ENCODE assay signal across 1 cellular context in the genomic region with DNA sequence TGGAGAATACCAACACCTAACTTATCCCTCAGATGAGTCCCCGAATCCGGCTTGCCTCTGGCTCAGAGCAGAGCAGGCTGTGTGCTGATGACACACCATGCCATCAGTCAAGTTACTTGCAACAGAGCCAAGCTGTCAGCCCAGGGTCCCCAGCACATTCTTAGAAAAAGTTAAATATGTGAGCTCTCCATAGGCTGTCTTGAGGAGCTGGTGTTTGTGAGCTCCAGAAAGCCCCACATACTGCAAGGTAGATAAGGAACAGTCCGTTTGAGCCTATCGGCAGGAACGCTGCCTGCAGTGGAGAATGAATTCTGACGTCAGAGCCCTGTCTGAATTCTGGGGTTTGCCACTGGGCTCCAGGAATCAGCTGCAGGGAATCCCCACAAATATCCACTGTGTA.
TF ChIP-seq lines count a peak whose summit lies in the region.

No MANE protein-coding gene starts in this region.

TF ChIP-seq in K562, 482 proteins besides CTCF, POLR2A, EP300 and RAD21 (continued from another document and continues in another):
- TF ChIP-seq, protein P1, sequence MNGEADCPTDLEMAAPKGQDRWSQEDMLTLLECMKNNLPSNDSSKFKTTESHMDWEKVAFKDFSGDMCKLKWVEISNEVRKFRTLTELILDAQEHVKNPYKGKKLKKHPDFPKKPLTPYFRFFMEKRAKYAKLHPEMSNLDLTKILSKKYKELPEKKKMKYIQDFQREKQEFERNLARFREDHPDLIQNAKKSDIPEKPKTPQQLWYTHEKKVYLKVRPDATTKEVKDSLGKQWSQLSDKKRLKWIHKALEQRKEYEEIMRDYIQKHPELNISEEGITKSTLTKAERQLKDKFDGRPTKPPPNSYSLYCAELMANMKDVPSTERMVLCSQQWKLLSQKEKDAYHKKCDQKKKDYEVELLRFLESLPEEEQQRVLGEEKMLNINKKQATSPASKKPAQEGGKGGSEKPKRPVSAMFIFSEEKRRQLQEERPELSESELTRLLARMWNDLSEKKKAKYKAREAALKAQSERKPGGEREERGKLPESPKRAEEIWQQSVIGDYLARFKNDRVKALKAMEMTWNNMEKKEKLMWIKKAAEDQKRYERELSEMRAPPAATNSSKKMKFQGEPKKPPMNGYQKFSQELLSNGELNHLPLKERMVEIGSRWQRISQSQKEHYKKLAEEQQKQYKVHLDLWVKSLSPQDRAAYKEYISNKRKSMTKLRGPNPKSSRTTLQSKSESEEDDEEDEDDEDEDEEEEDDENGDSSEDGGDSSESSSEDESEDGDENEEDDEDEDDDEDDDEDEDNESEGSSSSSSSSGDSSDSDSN (IDR thresholded peaks at IDR 0.05; ENCODE audit: borderline replicate concordance in 1 of 2, low read depth in 2 of 2, low read length in 2 of 2), result no peak
- TF ChIP-seq ZNF175 (CRISPR knock-in tag; IDR thresholded peaks at IDR 0.05; ENCODE audit: low read depth), result no peak
- TF ChIP-seq SOX6 (IDR thresholded peaks at IDR 0.05), result peak; percentile 50
- TF ChIP-seq MEIS2 (IDR thresholded peaks at IDR 0.05; ENCODE audit: partially characterized antibody), result peak; percentile 97
- TF ChIP-seq, protein P2, sequence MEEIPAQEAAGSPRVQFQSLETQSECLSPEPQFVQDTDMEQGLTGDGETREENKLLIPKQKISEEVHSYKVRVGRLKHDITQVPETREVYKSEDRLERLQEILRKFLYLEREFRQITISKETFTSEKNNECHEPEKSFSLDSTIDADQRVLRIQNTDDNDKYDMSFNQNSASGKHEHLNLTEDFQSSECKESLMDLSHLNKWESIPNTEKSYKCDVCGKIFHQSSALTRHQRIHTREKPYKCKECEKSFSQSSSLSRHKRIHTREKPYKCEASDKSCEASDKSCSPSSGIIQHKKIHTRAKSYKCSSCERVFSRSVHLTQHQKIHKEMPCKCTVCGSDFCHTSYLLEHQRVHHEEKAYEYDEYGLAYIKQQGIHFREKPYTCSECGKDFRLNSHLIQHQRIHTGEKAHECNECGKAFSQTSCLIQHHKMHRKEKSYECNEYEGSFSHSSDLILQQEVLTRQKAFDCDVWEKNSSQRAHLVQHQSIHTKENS (CRISPR knock-in tag; IDR thresholded peaks at IDR 0.05), result no peak
- TF ChIP-seq, protein P3, sequence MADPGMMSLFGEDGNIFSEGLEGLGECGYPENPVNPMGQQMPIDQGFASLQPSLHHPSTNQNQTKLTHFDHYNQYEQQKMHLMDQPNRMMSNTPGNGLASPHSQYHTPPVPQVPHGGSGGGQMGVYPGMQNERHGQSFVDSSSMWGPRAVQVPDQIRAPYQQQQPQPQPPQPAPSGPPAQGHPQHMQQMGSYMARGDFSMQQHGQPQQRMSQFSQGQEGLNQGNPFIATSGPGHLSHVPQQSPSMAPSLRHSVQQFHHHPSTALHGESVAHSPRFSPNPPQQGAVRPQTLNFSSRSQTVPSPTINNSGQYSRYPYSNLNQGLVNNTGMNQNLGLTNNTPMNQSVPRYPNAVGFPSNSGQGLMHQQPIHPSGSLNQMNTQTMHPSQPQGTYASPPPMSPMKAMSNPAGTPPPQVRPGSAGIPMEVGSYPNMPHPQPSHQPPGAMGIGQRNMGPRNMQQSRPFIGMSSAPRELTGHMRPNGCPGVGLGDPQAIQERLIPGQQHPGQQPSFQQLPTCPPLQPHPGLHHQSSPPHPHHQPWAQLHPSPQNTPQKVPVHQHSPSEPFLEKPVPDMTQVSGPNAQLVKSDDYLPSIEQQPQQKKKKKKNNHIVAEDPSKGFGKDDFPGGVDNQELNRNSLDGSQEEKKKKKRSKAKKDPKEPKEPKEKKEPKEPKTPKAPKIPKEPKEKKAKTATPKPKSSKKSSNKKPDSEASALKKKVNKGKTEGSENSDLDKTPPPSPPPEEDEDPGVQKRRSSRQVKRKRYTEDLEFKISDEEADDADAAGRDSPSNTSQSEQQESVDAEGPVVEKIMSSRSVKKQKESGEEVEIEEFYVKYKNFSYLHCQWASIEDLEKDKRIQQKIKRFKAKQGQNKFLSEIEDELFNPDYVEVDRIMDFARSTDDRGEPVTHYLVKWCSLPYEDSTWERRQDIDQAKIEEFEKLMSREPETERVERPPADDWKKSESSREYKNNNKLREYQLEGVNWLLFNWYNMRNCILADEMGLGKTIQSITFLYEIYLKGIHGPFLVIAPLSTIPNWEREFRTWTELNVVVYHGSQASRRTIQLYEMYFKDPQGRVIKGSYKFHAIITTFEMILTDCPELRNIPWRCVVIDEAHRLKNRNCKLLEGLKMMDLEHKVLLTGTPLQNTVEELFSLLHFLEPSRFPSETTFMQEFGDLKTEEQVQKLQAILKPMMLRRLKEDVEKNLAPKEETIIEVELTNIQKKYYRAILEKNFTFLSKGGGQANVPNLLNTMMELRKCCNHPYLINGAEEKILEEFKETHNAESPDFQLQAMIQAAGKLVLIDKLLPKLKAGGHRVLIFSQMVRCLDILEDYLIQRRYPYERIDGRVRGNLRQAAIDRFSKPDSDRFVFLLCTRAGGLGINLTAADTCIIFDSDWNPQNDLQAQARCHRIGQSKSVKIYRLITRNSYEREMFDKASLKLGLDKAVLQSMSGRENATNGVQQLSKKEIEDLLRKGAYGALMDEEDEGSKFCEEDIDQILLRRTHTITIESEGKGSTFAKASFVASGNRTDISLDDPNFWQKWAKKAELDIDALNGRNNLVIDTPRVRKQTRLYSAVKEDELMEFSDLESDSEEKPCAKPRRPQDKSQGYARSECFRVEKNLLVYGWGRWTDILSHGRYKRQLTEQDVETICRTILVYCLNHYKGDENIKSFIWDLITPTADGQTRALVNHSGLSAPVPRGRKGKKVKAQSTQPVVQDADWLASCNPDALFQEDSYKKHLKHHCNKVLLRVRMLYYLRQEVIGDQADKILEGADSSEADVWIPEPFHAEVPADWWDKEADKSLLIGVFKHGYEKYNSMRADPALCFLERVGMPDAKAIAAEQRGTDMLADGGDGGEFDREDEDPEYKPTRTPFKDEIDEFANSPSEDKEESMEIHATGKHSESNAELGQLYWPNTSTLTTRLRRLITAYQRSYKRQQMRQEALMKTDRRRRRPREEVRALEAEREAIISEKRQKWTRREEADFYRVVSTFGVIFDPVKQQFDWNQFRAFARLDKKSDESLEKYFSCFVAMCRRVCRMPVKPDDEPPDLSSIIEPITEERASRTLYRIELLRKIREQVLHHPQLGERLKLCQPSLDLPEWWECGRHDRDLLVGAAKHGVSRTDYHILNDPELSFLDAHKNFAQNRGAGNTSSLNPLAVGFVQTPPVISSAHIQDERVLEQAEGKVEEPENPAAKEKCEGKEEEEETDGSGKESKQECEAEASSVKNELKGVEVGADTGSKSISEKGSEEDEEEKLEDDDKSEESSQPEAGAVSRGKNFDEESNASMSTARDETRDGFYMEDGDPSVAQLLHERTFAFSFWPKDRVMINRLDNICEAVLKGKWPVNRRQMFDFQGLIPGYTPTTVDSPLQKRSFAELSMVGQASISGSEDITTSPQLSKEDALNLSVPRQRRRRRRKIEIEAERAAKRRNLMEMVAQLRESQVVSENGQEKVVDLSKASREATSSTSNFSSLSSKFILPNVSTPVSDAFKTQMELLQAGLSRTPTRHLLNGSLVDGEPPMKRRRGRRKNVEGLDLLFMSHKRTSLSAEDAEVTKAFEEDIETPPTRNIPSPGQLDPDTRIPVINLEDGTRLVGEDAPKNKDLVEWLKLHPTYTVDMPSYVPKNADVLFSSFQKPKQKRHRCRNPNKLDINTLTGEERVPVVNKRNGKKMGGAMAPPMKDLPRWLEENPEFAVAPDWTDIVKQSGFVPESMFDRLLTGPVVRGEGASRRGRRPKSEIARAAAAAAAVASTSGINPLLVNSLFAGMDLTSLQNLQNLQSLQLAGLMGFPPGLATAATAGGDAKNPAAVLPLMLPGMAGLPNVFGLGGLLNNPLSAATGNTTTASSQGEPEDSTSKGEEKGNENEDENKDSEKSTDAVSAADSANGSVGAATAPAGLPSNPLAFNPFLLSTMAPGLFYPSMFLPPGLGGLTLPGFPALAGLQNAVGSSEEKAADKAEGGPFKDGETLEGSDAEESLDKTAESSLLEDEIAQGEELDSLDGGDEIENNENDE (IDR thresholded peaks at IDR 0.05; ENCODE audit: low read depth, low read length), result no peak
- TF ChIP-seq FUS (optimal IDR thresholded peaks at IDR 0.05; ENCODE audit: low read depth, low read length), result no peak
- no peak for TF ChIP-seq POLR2AphosphoS2 (IDR thresholded peaks at IDR 0.05; ENCODE audit: low read length)
- peak; percentile 33 for TF ChIP-seq TAF1 (IDR thresholded peaks at IDR 0.05; ENCODE audit: control insufficient read depth, extremely low read depth, insufficient read depth, low read length, severe bottlenecking)
- no peak for TF ChIP-seq RBM14 (IDR thresholded peaks at IDR 0.05; ENCODE audit: borderline replicate concordance, insufficient read depth, low read depth, low read length)
- TF ChIP-seq RUNX1 (IDR thresholded peaks at IDR 0.05; ENCODE audit: low read depth), result no peak
- no peak for TF ChIP-seq E2F3 (CRISPR knock-in tag; IDR thresholded peaks at IDR 0.05)
- peak; percentile 32; the same call in 1 of the 2 replicates for TF ChIP-seq TAL1 (IDR thresholded peaks at IDR 0.05)
- no peak for TF ChIP-seq RFX7 (CRISPR knock-in tag; IDR thresholded peaks at IDR 0.05)
- TF ChIP-seq STAG1 (CRISPR knock-in tag; IDR thresholded peaks at IDR 0.05; ENCODE audit: borderline replicate concordance), result no peak
- no peak for TF ChIP-seq ZNF263 (CRISPR knock-in tag; IDR thresholded peaks at IDR 0.05; ENCODE audit: borderline replicate concordance)
- TF ChIP-seq, protein P4, sequence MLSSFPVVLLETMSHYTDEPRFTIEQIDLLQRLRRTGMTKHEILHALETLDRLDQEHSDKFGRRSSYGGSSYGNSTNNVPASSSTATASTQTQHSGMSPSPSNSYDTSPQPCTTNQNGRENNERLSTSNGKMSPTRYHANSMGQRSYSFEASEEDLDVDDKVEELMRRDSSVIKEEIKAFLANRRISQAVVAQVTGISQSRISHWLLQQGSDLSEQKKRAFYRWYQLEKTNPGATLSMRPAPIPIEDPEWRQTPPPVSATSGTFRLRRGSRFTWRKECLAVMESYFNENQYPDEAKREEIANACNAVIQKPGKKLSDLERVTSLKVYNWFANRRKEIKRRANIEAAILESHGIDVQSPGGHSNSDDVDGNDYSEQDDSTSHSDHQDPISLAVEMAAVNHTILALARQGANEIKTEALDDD (IDR thresholded peaks at IDR 0.05), result no peak
- TF ChIP-seq, protein P5, sequence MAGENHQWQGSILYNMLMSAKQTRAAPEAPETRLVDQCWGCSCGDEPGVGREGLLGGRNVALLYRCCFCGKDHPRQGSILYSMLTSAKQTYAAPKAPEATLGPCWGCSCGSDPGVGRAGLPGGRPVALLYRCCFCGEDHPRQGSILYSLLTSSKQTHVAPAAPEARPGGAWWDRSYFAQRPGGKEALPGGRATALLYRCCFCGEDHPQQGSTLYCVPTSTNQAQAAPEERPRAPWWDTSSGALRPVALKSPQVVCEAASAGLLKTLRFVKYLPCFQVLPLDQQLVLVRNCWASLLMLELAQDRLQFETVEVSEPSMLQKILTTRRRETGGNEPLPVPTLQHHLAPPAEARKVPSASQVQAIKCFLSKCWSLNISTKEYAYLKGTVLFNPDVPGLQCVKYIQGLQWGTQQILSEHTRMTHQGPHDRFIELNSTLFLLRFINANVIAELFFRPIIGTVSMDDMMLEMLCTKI (IDR thresholded peaks at IDR 0.05; ENCODE audit: partially characterized antibody), result no peak
- no peak for TF ChIP-seq FOXA1 (IDR thresholded peaks at IDR 0.05; ENCODE audit: borderline replicate concordance)
- no peak for TF ChIP-seq NELFE (IDR thresholded peaks at IDR 0.05; ENCODE audit: insufficient read depth, insufficient read length)
- TF ChIP-seq SRSF1 (IDR thresholded peaks at IDR 0.05; ENCODE audit: low read depth, low read length), result no peak
- TF ChIP-seq, protein P6, sequence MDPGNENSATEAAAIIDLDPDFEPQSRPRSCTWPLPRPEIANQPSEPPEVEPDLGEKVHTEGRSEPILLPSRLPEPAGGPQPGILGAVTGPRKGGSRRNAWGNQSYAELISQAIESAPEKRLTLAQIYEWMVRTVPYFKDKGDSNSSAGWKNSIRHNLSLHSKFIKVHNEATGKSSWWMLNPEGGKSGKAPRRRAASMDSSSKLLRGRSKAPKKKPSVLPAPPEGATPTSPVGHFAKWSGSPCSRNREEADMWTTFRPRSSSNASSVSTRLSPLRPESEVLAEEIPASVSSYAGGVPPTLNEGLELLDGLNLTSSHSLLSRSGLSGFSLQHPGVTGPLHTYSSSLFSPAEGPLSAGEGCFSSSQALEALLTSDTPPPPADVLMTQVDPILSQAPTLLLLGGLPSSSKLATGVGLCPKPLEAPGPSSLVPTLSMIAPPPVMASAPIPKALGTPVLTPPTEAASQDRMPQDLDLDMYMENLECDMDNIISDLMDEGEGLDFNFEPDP (CRISPR knock-in tag; IDR thresholded peaks at IDR 0.05), result no peak
- no peak for TF ChIP-seq PRMT5 (CRISPR knock-in tag; IDR thresholded peaks at IDR 0.05)
- TF ChIP-seq, protein P7, sequence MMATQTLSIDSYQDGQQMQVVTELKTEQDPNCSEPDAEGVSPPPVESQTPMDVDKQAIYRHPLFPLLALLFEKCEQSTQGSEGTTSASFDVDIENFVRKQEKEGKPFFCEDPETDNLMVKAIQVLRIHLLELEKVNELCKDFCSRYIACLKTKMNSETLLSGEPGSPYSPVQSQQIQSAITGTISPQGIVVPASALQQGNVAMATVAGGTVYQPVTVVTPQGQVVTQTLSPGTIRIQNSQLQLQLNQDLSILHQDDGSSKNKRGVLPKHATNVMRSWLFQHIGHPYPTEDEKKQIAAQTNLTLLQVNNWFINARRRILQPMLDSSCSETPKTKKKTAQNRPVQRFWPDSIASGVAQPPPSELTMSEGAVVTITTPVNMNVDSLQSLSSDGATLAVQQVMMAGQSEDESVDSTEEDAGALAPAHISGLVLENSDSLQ (IDR thresholded peaks at IDR 0.05), result peak; percentile 90
- no peak for TF ChIP-seq RBM25 (IDR thresholded peaks at IDR 0.05; ENCODE audit: low read depth, low read length, severe bottlenecking)
- TF ChIP-seq BMI1 (IDR thresholded peaks at IDR 0.05; ENCODE audit: low read length), result no peak
- TF ChIP-seq EWSR1 (IDR thresholded peaks at IDR 0.05; ENCODE audit: borderline replicate concordance, low read depth, partially characterized antibody), result no peak
- TF ChIP-seq ZNF780A (CRISPR knock-in tag; IDR thresholded peaks at IDR 0.05), result no peak
- TF ChIP-seq ATF7 (IDR thresholded peaks at IDR 0.05), result peak; percentile 85
- no peak for TF ChIP-seq SAP30 (IDR thresholded peaks at IDR 0.05; ENCODE audit: borderline replicate concordance, insufficient read depth, low read depth, low read length, poor library complexity, severe bottlenecking)
- no peak for TF ChIP-seq ZNF165 (CRISPR knock-in tag; IDR thresholded peaks at IDR 0.05; ENCODE audit: borderline replicate concordance)
- no peak for TF ChIP-seq ZNF77 (CRISPR knock-in tag; IDR thresholded peaks at IDR 0.05)
- no peak for TF ChIP-seq SIX5 (IDR thresholded peaks at IDR 0.05; ENCODE audit: borderline replicate concordance in 1 of 2, insufficient read depth in 1 of 2, low read depth in 1 of 2, low read length in 2 of 2)
